8 cellular contexts compared by ENCODE assay signal in genomic region chr18:58493516-58494253, GRCh38.
DNase-seq lines count a peak whose midpoint lies in the region; ATAC-seq and TF ChIP-seq lines count a peak whose summit lies in the region.

No MANE protein-coding gene starts in this region.

- DNase-seq in NCI-H2227 treated with DMSO at 0.1 percent for 48 hours (lab: John Stamatoyannopoulos, UW) (peak; percentile 88), cardiac fibroblast (ENCODE audit: low read depth in 2 of 2) (peak; percentile 86 to 87), left colon (peak; percentile 74 to 76)
- peak; percentile 10 to 43 (median 28) for DNase-seq in activated CD4-positive, CD25-positive, alpha-beta regulatory T cell (lab: John Stamatoyannopoulos, UW)
- DNase-seq in stimulated activated CD4-positive, alpha-beta T cell treated with anti-CD3 and anti-CD28 coated beads, Interleukin-1b, Interleukin-23, amount 100 ng/mL, for 48 hours, result peak; percentile 77

- no peak overlapping the region for H3K4me3 ChIP-seq in GM12875 (ENCODE audit: low read depth, low read length)
- H3K4me3 ChIP-seq in cardiac fibroblast (replicated peaks in 1 of 2; ENCODE audit: low read depth in 2 of 2, low read length in 2 of 2), result peak overlapping the region in 1 of 2 donors; percentile 24

- ATAC-seq in HG03103 (IDR thresholded peaks at IDR 0.05; ENCODE audit: low read depth, unreplicated experiment) (peak; percentile 64), left colon (peak; percentile 76), GM18520 (IDR thresholded peaks at IDR 0.05; ENCODE audit: unreplicated experiment) (no peak)

- intact Hi-C loops in left colon (cut with DNase I, micrococcal nuclease), result no loop called here

- TF ChIP-seq CTCF in GM12875 (IDR thresholded peaks at IDR 0.05; ENCODE audit: borderline replicate concordance, insufficient read depth, low read depth, low read length), result peak; percentile 83
- peak; percentile 79 for TF ChIP-seq CTCF in cardiac fibroblast (IDR thresholded peaks at IDR 0.05; ENCODE audit: low read depth, low read length)

Comparison
In these comparisons a context has a peak if more than half of its experiments do, and no peak if none do; other contexts are left out.
1. DNase-seq: peak in every context shown above with its lines; median percentile 88 in NCI-H2227 treated with DMSO at 0.1 percent for 48 hours; 86 in cardiac fibroblast; 77 in stimulated activated CD4-positive, alpha-beta T cell treated with anti-CD3 and anti-CD28 coated beads, Interleukin-1b, Interleukin-23, amount 100 ng/mL, for 48 hours; 75 in left colon; 28 in activated CD4-positive, CD25-positive, alpha-beta regulatory T cell.